14 cellular contexts compared by ENCODE assay signal in genomic region chr17:17523001-17523713, GRCh38. TPM values are rescaled to one million over a fixed set of nuclear protein-coding genes. Genes with fewer than 3 reads are reported as not detected.
DNase-seq lines count a peak whose midpoint lies in the region; ATAC-seq, FAIRE-seq and TF ChIP-seq lines count a peak whose summit lies in the region.
"Had no signal": no experiment of that assay in that cellular context is flagged by ENCODE, and none has a peak within 500 bp of the region (broad histone marks: within the 10 kb centered on the region; RNA-seq: fewer than 3 reads in every experiment).

No MANE protein-coding gene starts in this region.

- H3K36me3 Mint-ChIP-seq in astrocyte (ENCODE audit: low read depth, unreplicated experiment), result peaks cover 3% of the 10 kb centered on the region
- no peaks in the 10 kb centered on the region for H3K36me3 Mint-ChIP-seq in mesothelial cell of epicardium
- H3K36me3 Mint-ChIP-seq in T-helper 2 cell treated with Interferon-gamma antibody and Interleukin-4, amounts not matched to agents 5 μg/mL and 100 μg/mL, for 36 hours (ENCODE audit: low read depth), result no peaks in the 10 kb centered on the region
- H3K36me3 Mint-ChIP-seq: immature natural killer cell; naive thymus-derived CD8-positive, alpha-beta T cell had no signal

- H3K9me3 ChIP-seq in DND-41 (ENCODE audit: insufficient read depth, low read length, severe bottlenecking), result no peaks in the 10 kb centered on the region
- H3K9me3 ChIP-seq in astrocyte (ENCODE audit: insufficient read depth, low read depth, low read length), result no peaks in the 10 kb centered on the region
- H3K9me3 ChIP-seq: Caco-2 had no signal

- no peak for TF ChIP-seq CTCF in DND-41 (IDR thresholded peaks at IDR 0.05; ENCODE audit: borderline replicate concordance, extremely low read depth, low read length, poor library complexity, severe bottlenecking)
- TF ChIP-seq CTCF in astrocyte (IDR thresholded peaks at IDR 0.05; ENCODE audit: insufficient read depth, low read depth, low read length), result no peak
- no peak for TF ChIP-seq CTCF in mesothelial cell of epicardium (IDR thresholded peaks at IDR 0.05; ENCODE audit: unreplicated experiment)

- no peak for FAIRE-seq in astrocyte (lab: Jason Lieb, UNC)
- FAIRE-seq: GM12891 had no signal

- no peak for DNase-seq in DND-41
- peak; percentile 87 for DNase-seq in NCI-H146 (lab: John Stamatoyannopoulos, UW)
- DNase-seq in astrocyte (ENCODE audit: low read depth), result no peak
- DNase-seq in mesothelial cell of epicardium (ENCODE audit: low spot score in 2 of 2, unreplicated experiment in 2 of 2), result no peak
- no peak for DNase-seq in T-helper 2 cell treated with Interferon-gamma antibody and Interleukin-4, amounts not matched to agents 5 μg/mL and 100 μg/mL, for 36 hours (ENCODE audit: low spot score)
- no peak for DNase-seq in hypothalamus (lab: John Stamatoyannopoulos, UW)
- DNase-seq: activated T-cell treated with anti-CD3 and anti-CD28 coated beads, Interleukin-2, amount 50 U/mL, for 24 hours; Caco-2; immature natural killer cell had no signal

- H3K36me3 ChIP-seq in DND-41 (ENCODE audit: insufficient read depth, low read length) (peaks cover 17% of the 10 kb centered on the region), astrocyte (ENCODE audit: insufficient read depth, low read length) (no peaks in the 10 kb centered on the region)

- no peak overlapping the region for H3K4me3 ChIP-seq in DND-41 (ENCODE audit: low read depth in 1 of 2, low read length in 2 of 2)
- no peak overlapping the region for H3K4me3 ChIP-seq in astrocyte (ENCODE audit: insufficient read depth, low read depth, low read length)

- no peaks in the 10 kb centered on the region for H3K4me1 Mint-ChIP-seq in astrocyte (ENCODE audit: low read depth, unreplicated experiment)
- H3K4me1 Mint-ChIP-seq in mesothelial cell of epicardium, result peaks cover 10% of the 10 kb centered on the region
- no peaks in the 10 kb centered on the region for H3K4me1 Mint-ChIP-seq in T-helper 2 cell treated with Interferon-gamma antibody and Interleukin-4, amounts not matched to agents 5 μg/mL and 100 μg/mL, for 36 hours (ENCODE audit: low read depth)
- H3K4me1 Mint-ChIP-seq: immature natural killer cell had no signal

- H3K27me3 ChIP-seq in DND-41 (ENCODE audit: insufficient read depth, low read length, poor library complexity) (no peaks in the 10 kb centered on the region), astrocyte (ENCODE audit: insufficient read depth, low read length) (no peaks in the 10 kb centered on the region)

- no peak overlapping the region for H3K9ac ChIP-seq in DND-41 (ENCODE audit: low read depth, low read length)
- H3K9ac ChIP-seq in astrocyte (ENCODE audit: low read length), result no peak overlapping the region

- H3K4me3 Mint-ChIP-seq in astrocyte (ENCODE audit: unreplicated experiment), result no peak overlapping the region
- no peak overlapping the region for H3K4me3 Mint-ChIP-seq in mesothelial cell of epicardium
- no peak overlapping the region for H3K4me3 Mint-ChIP-seq in T-helper 2 cell treated with Interferon-gamma antibody and Interleukin-4, amounts not matched to agents 5 μg/mL and 100 μg/mL, for 36 hours
- H3K4me3 Mint-ChIP-seq: activated T-cell treated with anti-CD3 and anti-CD28 coated beads, Interleukin-2, amount 50 U/mL, for 24 hours; immature natural killer cell; naive thymus-derived CD8-positive, alpha-beta T cell had no signal

- peaks cover 26% of the 10 kb centered on the region for H3K27me3 Mint-ChIP-seq in astrocyte (ENCODE audit: low read depth, unreplicated experiment)
- no peaks in the 10 kb centered on the region for H3K27me3 Mint-ChIP-seq in mesothelial cell of epicardium (ENCODE audit: low read depth)
- H3K27me3 Mint-ChIP-seq in T-helper 2 cell treated with Interferon-gamma antibody and Interleukin-4, amounts not matched to agents 5 μg/mL and 100 μg/mL, for 36 hours (ENCODE audit: low read depth), result no peaks in the 10 kb centered on the region
- H3K27me3 Mint-ChIP-seq: activated T-cell treated with anti-CD3 and anti-CD28 coated beads, Interleukin-2, amount 50 U/mL, for 24 hours; naive thymus-derived CD8-positive, alpha-beta T cell had no signal

- H3K4me2 ChIP-seq in DND-41 (ENCODE audit: insufficient read depth, low read length) (no peak overlapping the region), astrocyte (ENCODE audit: low read length) (peak overlapping the region; percentile 19)

- H4K20me1 ChIP-seq in DND-41 (ENCODE audit: insufficient read depth, low read length) (0 out of 2 replicates have a peak, but pooled peaks cover 8% of the 10 kb centered on the region), astrocyte (ENCODE audit: insufficient read depth, low read length) (peaks cover 37% of the 10 kb centered on the region)

- ATAC-seq in DND-41 (ENCODE audit: insufficient read depth, low read depth) (0 out of 3 replicates have a peak, but pooled peaks have one; percentile 22), HG03378 (IDR thresholded peaks at IDR 0.05; ENCODE audit: unreplicated experiment) (no peak), GM19455 (IDR thresholded peaks at IDR 0.05; ENCODE audit: unreplicated experiment) (no peak)
- ATAC-seq: activated CD4-positive, CD25-positive, alpha-beta regulatory T cell treated with anti-CD3 and anti-CD28 coated beads, Interleukin-2, amount 50 U/mL, for 24 hours; naive thymus-derived CD8-positive, alpha-beta T cell had no signal

- H3K79me2 ChIP-seq in DND-41 (ENCODE audit: insufficient read depth, low read length) (no peaks in the 10 kb centered on the region), astrocyte (ENCODE audit: insufficient read depth, low read length) (no peaks in the 10 kb centered on the region)

- H2AFZ ChIP-seq in DND-41 (ENCODE audit: low read depth, low read length) (no peak overlapping the region), astrocyte (ENCODE audit: low read depth, low read length) (no peak overlapping the region)

- H3K9me3 Mint-ChIP-seq in astrocyte (ENCODE audit: unreplicated experiment) (no peaks in the 10 kb centered on the region), mesothelial cell of epicardium (no peaks in the 10 kb centered on the region)
- no peaks in the 10 kb centered on the region for H3K9me3 Mint-ChIP-seq in T-helper 2 cell treated with Interferon-gamma antibody and Interleukin-4, amounts not matched to agents 5 μg/mL and 100 μg/mL, for 36 hours
- H3K9me3 Mint-ChIP-seq: activated T-cell treated with anti-CD3 and anti-CD28 coated beads, Interleukin-2, amount 50 U/mL, for 24 hours; immature natural killer cell; naive thymus-derived CD8-positive, alpha-beta T cell had no signal

- H3K27ac ChIP-seq in DND-41 (ENCODE audit: low read length) (no peak overlapping the region; the same call in 1 of the 2 replicates), astrocyte (ENCODE audit: low read depth, low read length) (no peak overlapping the region)

- no peaks in the 10 kb centered on the region for H3K4me1 ChIP-seq in DND-41 (ENCODE audit: insufficient read depth, low read length)
- no peaks in the 10 kb centered on the region for H3K4me1 ChIP-seq in astrocyte (ENCODE audit: insufficient read depth, low read length)
- H3K4me1 ChIP-seq: Caco-2 had no signal

- no peak overlapping the region for H3K27ac Mint-ChIP-seq in astrocyte (ENCODE audit: unreplicated experiment)
- H3K27ac Mint-ChIP-seq in mesothelial cell of epicardium, result peak overlapping the region; percentile 43
- H3K27ac Mint-ChIP-seq in T-helper 2 cell treated with Interferon-gamma antibody and Interleukin-4, amounts not matched to agents 5 μg/mL and 100 μg/mL, for 36 hours, result no peak overlapping the region
- H3K27ac Mint-ChIP-seq: activated T-cell treated with anti-CD3 and anti-CD28 coated beads, Interleukin-2, amount 50 U/mL, for 24 hours had no signal

RNA-seq across cellular contexts. Expression of gene RASD1, which starts 27.0 kb away (rescaled TPM):
- 0.48 and 0.77 TPM in 2 replicates for total RNA-seq in astrocyte
- 1.9 to 2.8 TPM (median 2.1 TPM) in 3 replicates for total RNA-seq in mesothelial cell of epicardium

RNA-seq across cellular contexts. Expression of gene MED9, which starts 46.4 kb away (rescaled TPM):
- 7.7 and 9.4 TPM in 2 replicates for total RNA-seq in astrocyte
- total RNA-seq in mesothelial cell of epicardium, result 17.9 to 20.1 TPM (median 18.9 TPM) in 3 replicates
